ENCODE assay signal across 8 cellular contexts in genomic region chr1:5975133-5975880, GRCh38. TPM values are rescaled to one million over a fixed set of nuclear protein-coding genes. Genes with fewer than 3 reads are reported as not detected.
DNase-seq lines count a peak whose midpoint lies in the region; ATAC-seq and TF ChIP-seq lines count a peak whose summit lies in the region.

No MANE protein-coding gene starts in this region.

- peak; percentile 94 for ATAC-seq in PC-3
- ATAC-seq in heart left ventricle = peak; percentile 71 to 91 (median 89)
- no peak for ATAC-seq in HG03520 (IDR thresholded peaks at IDR 0.05; ENCODE audit: unreplicated experiment)

- H3K4me1 ChIP-seq in CD4-positive, alpha-beta memory T cell (ENCODE audit: insufficient read depth, low read length) = peaks cover 8% of the 10 kb centered on the region
- H3K4me1 ChIP-seq in PC-3 (ENCODE audit: insufficient read depth, low read length) = no peaks in the 10 kb centered on the region
- peaks cover 5% of the 10 kb centered on the region for H3K4me1 ChIP-seq in adipocyte (ENCODE audit: control insufficient read depth, insufficient read depth, low read length)
- peaks cover 0 to 5% (median 0%) of the 10 kb centered on the region in 12 donors for H3K4me1 ChIP-seq in heart left ventricle

- H3K27me3 ChIP-seq in CD4-positive, alpha-beta memory T cell (ENCODE audit: insufficient read depth, low read length) = no peaks in the 10 kb centered on the region
- H3K27me3 ChIP-seq in PC-3 (ENCODE audit: low read length) (no peaks in the 10 kb centered on the region), adipocyte (replicated peaks; ENCODE audit: control insufficient read depth, insufficient read depth, low read length) (no peaks in the 10 kb centered on the region), heart left ventricle (no peaks in the 10 kb centered on the region)

- intact Hi-C loops in CD4-positive, alpha-beta memory T cell (cut with micrococcal nuclease) = loop anchor here (10.0 kb wide), 1 partner anchor 49 kb away; no protein-coding TSS in a partner anchor
- intact Hi-C loops in PC-3 (cut with micrococcal nuclease) (loop anchor here (5.0 kb wide), 1 partner anchor 58 kb away; no protein-coding TSS in a partner anchor), heart left ventricle (cut with DNase I) (loop anchor here in 8 of 10 donors (2.0 to 10.0 kb wide), 7 partner anchors 231 to 1321 kb away; partner anchors contain the start of gene AJAP1 (in 1 of the 8))

- no peaks in the 10 kb centered on the region for H3F3A ChIP-seq in PC-3 (ENCODE audit: low read length, unreplicated experiment)

- peak in 4 of 5 donors; percentile 13 to 47 (median 18) for DNase-seq in CD4-positive, alpha-beta memory T cell
- DNase-seq in HEK293T (ENCODE audit: extremely low spot score) = peak; percentile 48
- DNase-seq in PC-3 = peak; percentile 64
- peak; percentile 72 for DNase-seq in adipocyte (ENCODE audit: low read depth)
- peak in 2 of 5 donors; percentile 55 to 76 for DNase-seq in heart left ventricle
- peak; percentile 27 for DNase-seq in pulmonary artery endothelial cell (ENCODE audit: low read depth, low spot score)
- DNase-seq in GM19240 (ENCODE audit: insufficient read length, low spot score) = no peak

- no peaks in the 10 kb centered on the region for H3K9me3 Mint-ChIP-seq in CD4-positive, alpha-beta memory T cell

- peak overlapping the region in 3 of 8 donors; percentile 38 to 68 (median 60) for H3K4me3 Mint-ChIP-seq in CD4-positive, alpha-beta memory T cell

- H3K36me3 Mint-ChIP-seq in CD4-positive, alpha-beta memory T cell = peaks cover 5 to 11% of the 10 kb centered on the region in 2 donors

- H4K20me1 ChIP-seq in PC-3 (ENCODE audit: low read length) = no peaks in the 10 kb centered on the region

- H3K27ac ChIP-seq in CD4-positive, alpha-beta memory T cell (ENCODE audit: low read depth, low read length) = no peak overlapping the region
- H3K27ac ChIP-seq in PC-3 (ENCODE audit: low read length) (no peak overlapping the region), heart left ventricle (no peak overlapping the region)

- H3K4me3 ChIP-seq in CD4-positive, alpha-beta memory T cell (ENCODE audit: low read length in 2 of 2) = no peak overlapping the region
- H3K4me3 ChIP-seq in PC-3 (ENCODE audit: low read length) = no peak overlapping the region
- H3K4me3 ChIP-seq in adipocyte (ENCODE audit: low read length) = no peak overlapping the region
- H3K4me3 ChIP-seq in heart left ventricle = no peak overlapping the region

- no peak overlapping the region for H2AFZ ChIP-seq in PC-3 (ENCODE audit: low read length)

- POLR2A ChIA-PET in CD4-positive, alpha-beta memory T cell (lab: Charles Lee; ENCODE audit: partially characterized antibody) = no interaction called here
- POLR2A ChIA-PET in HEK293T (lab: Yijun Ruan, JAX) = no interaction called here
- POLR2A ChIA-PET in PC-3 (lab: Charles Lee; ENCODE audit: unreplicated experiment) = no interaction called here

- H3K4me1 Mint-ChIP-seq in CD4-positive, alpha-beta memory T cell = peaks cover 6 to 15% (median 11%) of the 10 kb centered on the region in 4 donors

- no TSS peak for BruUV-seq in PC-3 (replicated peaks; lab: Mats Ljungman, UMichigan)

- TF ChIP-seq CTCF in PC-3 (conservative IDR thresholded peaks at IDR 0.05; ENCODE audit: low read depth, low read length) (peak; percentile 90), heart left ventricle (IDR thresholded peaks at IDR 0.05) (peak; percentile 42 to 70 (median 60))

- H3K27ac Mint-ChIP-seq in CD4-positive, alpha-beta memory T cell = peak overlapping the region in 4 of 7 donors; percentile 4 to 77 (median 45)

- 71 to 78% (median 77%) methylated on average over 17 of the region's 17 CpGs for WGBS in heart left ventricle, 4 donors

- CTCF ChIA-PET in CD4-positive, alpha-beta memory T cell (lab: Charles Lee; ENCODE audit: partially characterized antibody) = interaction anchor here (0.7 to 1.8 kb wide), 2 partner anchors 17 to 465 kb away, joined by 3 to 10 read pairs; no protein-coding TSS in a partner anchor
- CTCF ChIA-PET in HEK293T (lab: Yijun Ruan, JAX) = interaction anchor here (0.6 to 1.6 kb wide), 4 partner anchors 23 to 465 kb away, joined by 3 to 4 read pairs (median 3); no protein-coding TSS in a partner anchor
- CTCF ChIA-PET in PC-3 (lab: Charles Lee) = no interaction called here

- H3K9me3 ChIP-seq in CD4-positive, alpha-beta memory T cell (ENCODE audit: control insufficient read depth in 1 of 2, low read length in 2 of 2) = no peaks in the 10 kb centered on the region
- H3K9me3 ChIP-seq in PC-3 (ENCODE audit: low read length) = no peaks in the 10 kb centered on the region
- H3K9me3 ChIP-seq in adipocyte (ENCODE audit: control insufficient read depth, low read length) = no peaks in the 10 kb centered on the region
- H3K9me3 ChIP-seq in heart left ventricle = no peaks in the 10 kb centered on the region

- H3K9ac ChIP-seq in PC-3 (ENCODE audit: low read length) (no peak overlapping the region), adipocyte (ENCODE audit: low read length) (no peak overlapping the region)

- no peaks in the 10 kb centered on the region for H3K9me2 ChIP-seq in PC-3 (replicated peaks; ENCODE audit: low read length)

- H3K79me2 ChIP-seq in PC-3 (ENCODE audit: low read length) = no peaks in the 10 kb centered on the region

- no peak overlapping the region for H3K4me2 ChIP-seq in PC-3 (ENCODE audit: low read length)

- TF ChIP-seq POLR2A in heart left ventricle (IDR thresholded peaks at IDR 0.05) = no peak

- H3K27me3 Mint-ChIP-seq in CD4-positive, alpha-beta memory T cell = no peaks in the 10 kb centered on the region

- H3K36me3 ChIP-seq in CD4-positive, alpha-beta memory T cell (ENCODE audit: insufficient read depth, low read length) = no peaks in the 10 kb centered on the region
- H3K36me3 ChIP-seq in PC-3 (ENCODE audit: low read depth, low read length) = peaks cover 12% of the 10 kb centered on the region; the same call in 1 of the 2 replicates
- H3K36me3 ChIP-seq in adipocyte (ENCODE audit: control insufficient read depth, insufficient read depth, low read length, severe bottlenecking) = no peaks in the 10 kb centered on the region
- H3K36me3 ChIP-seq in heart left ventricle = peaks cover 0 to 11% (median 0%) of the 10 kb centered on the region in 9 donors

TF ChIP-seq in HEK293T, 16 proteins besides CTCF, POLR2A, EP300 and RAD21:
- no peak for TF ChIP-seq BHLHE40 (IDR thresholded peaks at IDR 0.05; ENCODE audit: borderline replicate concordance)

RNA-seq across cellular contexts. Expression of gene NPHP4, which starts 16.9 kb away (rescaled TPM):
- total RNA-seq in CD4-positive, alpha-beta memory T cell = 1 to 10 TPM; 7.6 to 9.6 TPM
- polyA plus RNA-seq in CD4-positive, alpha-beta memory T cell = 1 to 10 TPM; 1.0 to 1.1 TPM
- total RNA-seq in PC-3 (2014; rRNA removed) (18.8 and 23.8 TPM in 2 replicates), heart left ventricle (1 to 10 TPM; 2.5 to 6.3 (median 3.6) TPM), pulmonary artery endothelial cell (3.7 and 4.0 TPM in 2 replicates)
- polyA plus RNA-seq in heart left ventricle = 1 to 10 TPM; 2.1 to 3.1 TPM
